1 cellular context compared by ENCODE assay signal in the genomic region with DNA sequence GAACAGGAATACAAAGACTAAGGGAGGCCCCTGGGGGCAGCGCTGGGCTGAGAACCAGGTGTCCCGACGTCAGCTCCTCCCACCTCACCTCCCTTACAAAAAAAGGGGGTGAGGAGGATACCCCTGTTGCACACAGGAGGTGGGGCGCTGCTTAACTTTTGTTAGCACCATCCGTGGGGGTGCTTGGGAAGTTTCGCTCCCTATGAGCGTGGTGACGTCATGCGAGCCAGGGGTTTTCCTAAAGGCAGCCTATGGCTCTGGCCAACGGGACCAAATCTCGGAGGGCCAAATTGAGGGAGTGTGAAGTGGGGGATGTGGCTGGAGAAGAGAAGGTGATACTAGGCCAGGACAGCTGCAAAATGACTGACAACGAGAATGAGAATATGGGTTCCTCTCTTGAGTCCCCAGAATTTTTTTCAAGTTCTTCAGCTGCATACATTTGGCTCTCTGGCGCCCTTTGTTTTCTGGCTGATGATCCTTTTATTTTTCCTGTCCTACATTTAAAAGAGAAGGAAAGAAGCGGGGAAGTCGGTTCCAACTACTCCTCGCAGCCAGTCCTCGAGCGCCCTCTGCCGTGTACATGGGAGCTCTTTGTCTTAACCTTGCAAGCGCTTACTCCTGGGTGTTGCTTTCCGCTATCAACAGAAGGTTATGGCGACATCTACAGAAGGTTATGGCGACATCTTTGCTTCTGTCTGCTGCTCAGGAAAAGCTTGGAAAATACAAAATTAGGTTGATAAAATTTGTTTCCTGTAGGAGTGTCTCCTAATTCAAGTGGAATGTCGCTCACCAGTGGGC.
TF ChIP-seq lines count a peak whose summit lies in the region.

No MANE protein-coding gene starts in this region.

TF ChIP-seq in HepG2, 621 proteins besides CTCF, POLR2A, EP300 and RAD21 (continued from another document):
- TF ChIP-seq, protein P1, sequence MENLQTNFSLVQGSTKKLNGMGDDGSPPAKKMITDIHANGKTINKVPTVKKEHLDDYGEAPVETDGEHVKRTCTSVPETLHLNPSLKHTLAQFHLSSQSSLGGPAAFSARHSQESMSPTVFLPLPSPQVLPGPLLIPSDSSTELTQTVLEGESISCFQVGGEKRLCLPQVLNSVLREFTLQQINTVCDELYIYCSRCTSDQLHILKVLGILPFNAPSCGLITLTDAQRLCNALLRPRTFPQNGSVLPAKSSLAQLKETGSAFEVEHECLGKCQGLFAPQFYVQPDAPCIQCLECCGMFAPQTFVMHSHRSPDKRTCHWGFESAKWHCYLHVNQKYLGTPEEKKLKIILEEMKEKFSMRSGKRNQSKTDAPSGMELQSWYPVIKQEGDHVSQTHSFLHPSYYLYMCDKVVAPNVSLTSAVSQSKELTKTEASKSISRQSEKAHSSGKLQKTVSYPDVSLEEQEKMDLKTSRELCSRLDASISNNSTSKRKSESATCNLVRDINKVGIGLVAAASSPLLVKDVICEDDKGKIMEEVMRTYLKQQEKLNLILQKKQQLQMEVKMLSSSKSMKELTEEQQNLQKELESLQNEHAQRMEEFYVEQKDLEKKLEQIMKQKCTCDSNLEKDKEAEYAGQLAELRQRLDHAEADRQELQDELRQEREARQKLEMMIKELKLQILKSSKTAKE (CRISPR knock-in tag; IDR thresholded peaks at IDR 0.05; ENCODE audit: borderline replicate concordance), result no peak
- TF ChIP-seq, protein P2, sequence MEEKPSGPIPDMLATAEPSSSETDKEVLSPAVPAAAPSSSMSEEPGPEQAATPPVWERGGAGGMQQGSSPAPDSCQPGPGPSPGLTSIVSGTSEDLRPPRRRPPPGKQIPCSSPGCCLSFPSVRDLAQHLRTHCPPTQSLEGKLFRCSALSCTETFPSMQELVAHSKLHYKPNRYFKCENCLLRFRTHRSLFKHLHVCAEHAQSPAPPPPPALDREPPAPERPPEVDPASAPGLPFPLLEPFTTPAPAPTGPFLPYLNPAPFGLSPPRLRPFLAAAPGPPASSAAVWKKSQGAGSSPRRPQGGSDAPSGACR (CRISPR knock-in tag; IDR thresholded peaks at IDR 0.05), result no peak
- TF ChIP-seq MBNL3 (CRISPR knock-in tag; conservative IDR thresholded peaks at IDR 0.05) (no peak), KLF15 (CRISPR knock-in tag; IDR thresholded peaks at IDR 0.05; ENCODE audit: borderline replicate concordance) (no peak), CEBPB (IDR thresholded peaks at IDR 0.05; ENCODE audit: borderline replicate concordance, low read depth, low read length) (0 out of 2 replicates have a peak, but pooled peaks have one; percentile 20), ZNF124 (CRISPR knock-in tag; IDR thresholded peaks at IDR 0.05) (no peak), POLR2G (IDR thresholded peaks at IDR 0.05; ENCODE audit: low read depth, low read length) (no peak), ZNF619 (CRISPR knock-in tag; IDR thresholded peaks at IDR 0.05) (no peak), KDM5B (CRISPR knock-in tag; IDR thresholded peaks at IDR 0.05; ENCODE audit: borderline replicate concordance) (no peak), ZBTB8A (CRISPR knock-in tag; IDR thresholded peaks at IDR 0.05; ENCODE audit: borderline replicate concordance, low read depth) (no peak), IKZF4 (CRISPR knock-in tag; IDR thresholded peaks at IDR 0.05; ENCODE audit: borderline replicate concordance, low read depth, not compliant biosample characterization) (no peak), ZNF468 (CRISPR knock-in tag; IDR thresholded peaks at IDR 0.05) (no peak), ZNF451 (CRISPR knock-in tag; IDR thresholded peaks at IDR 0.05) (no peak), PRPF4 (IDR thresholded peaks at IDR 0.05; ENCODE audit: low read depth, low read length, poor library complexity, severe bottlenecking) (peak; percentile 90), ZNF75D (CRISPR knock-in tag; IDR thresholded peaks at IDR 0.05; ENCODE audit: borderline replicate concordance) (no peak), RFX1 (IDR thresholded peaks at IDR 0.05) (no peak), ZNF383 (CRISPR knock-in tag; IDR thresholded peaks at IDR 0.05; ENCODE audit: borderline replicate concordance) (no peak), ZBTB38 (CRISPR knock-in tag; IDR thresholded peaks at IDR 0.05) (0 out of 2 replicates have a peak, but pooled peaks have one; percentile 29), STAG1 (CRISPR knock-in tag; IDR thresholded peaks at IDR 0.05) (peak; percentile 18; the same call in 1 of the 2 replicates), ZC3H13 (CRISPR knock-in tag; IDR thresholded peaks at IDR 0.05) (no peak), PTBP1 (IDR thresholded peaks at IDR 0.05; ENCODE audit: low read depth, low read length, poor library complexity, severe bottlenecking) (no peak), ZSCAN31 (CRISPR knock-in tag; IDR thresholded peaks at IDR 0.05; ENCODE audit: low read depth) (no peak), ZNF775 (CRISPR knock-in tag; IDR thresholded peaks at IDR 0.05; ENCODE audit: borderline replicate concordance) (no peak)
- TF ChIP-seq, protein P3, sequence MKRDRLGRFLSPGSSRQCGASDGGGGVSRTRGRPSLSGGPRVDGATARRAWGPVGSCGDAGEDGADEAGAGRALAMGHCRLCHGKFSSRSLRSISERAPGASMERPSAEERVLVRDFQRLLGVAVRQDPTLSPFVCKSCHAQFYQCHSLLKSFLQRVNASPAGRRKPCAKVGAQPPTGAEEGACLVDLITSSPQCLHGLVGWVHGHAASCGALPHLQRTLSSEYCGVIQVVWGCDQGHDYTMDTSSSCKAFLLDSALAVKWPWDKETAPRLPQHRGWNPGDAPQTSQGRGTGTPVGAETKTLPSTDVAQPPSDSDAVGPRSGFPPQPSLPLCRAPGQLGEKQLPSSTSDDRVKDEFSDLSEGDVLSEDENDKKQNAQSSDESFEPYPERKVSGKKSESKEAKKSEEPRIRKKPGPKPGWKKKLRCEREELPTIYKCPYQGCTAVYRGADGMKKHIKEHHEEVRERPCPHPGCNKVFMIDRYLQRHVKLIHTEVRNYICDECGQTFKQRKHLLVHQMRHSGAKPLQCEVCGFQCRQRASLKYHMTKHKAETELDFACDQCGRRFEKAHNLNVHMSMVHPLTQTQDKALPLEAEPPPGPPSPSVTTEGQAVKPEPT (CRISPR knock-in tag; IDR thresholded peaks at IDR 0.05; ENCODE audit: low read depth), result no peak
- TF ChIP-seq, protein P4, sequence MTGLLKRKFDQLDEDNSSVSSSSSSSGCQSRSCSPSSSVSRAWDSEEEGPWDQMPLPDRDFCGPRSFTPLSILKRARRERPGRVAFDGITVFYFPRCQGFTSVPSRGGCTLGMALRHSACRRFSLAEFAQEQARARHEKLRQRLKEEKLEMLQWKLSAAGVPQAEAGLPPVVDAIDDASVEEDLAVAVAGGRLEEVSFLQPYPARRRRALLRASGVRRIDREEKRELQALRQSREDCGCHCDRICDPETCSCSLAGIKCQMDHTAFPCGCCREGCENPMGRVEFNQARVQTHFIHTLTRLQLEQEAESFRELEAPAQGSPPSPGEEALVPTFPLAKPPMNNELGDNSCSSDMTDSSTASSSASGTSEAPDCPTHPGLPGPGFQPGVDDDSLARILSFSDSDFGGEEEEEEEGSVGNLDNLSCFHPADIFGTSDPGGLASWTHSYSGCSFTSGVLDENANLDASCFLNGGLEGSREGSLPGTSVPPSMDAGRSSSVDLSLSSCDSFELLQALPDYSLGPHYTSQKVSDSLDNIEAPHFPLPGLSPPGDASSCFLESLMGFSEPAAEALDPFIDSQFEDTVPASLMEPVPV (CRISPR knock-in tag; IDR thresholded peaks at IDR 0.05), result no peak
- TF ChIP-seq, protein P5, sequence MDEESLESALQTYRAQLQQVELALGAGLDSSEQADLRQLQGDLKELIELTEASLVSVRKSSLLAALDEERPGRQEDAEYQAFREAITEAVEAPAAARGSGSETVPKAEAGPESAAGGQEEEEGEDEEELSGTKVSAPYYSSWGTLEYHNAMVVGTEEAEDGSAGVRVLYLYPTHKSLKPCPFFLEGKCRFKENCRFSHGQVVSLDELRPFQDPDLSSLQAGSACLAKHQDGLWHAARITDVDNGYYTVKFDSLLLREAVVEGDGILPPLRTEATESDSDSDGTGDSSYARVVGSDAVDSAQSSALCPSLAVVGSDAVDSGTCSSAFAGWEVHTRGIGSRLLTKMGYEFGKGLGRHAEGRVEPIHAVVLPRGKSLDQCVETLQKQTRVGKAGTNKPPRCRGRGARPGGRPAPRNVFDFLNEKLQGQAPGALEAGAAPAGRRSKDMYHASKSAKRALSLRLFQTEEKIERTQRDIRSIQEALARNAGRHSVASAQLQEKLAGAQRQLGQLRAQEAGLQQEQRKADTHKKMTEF (CRISPR knock-in tag; IDR thresholded peaks at IDR 0.05), result no peak
- TF ChIP-seq, protein P6, sequence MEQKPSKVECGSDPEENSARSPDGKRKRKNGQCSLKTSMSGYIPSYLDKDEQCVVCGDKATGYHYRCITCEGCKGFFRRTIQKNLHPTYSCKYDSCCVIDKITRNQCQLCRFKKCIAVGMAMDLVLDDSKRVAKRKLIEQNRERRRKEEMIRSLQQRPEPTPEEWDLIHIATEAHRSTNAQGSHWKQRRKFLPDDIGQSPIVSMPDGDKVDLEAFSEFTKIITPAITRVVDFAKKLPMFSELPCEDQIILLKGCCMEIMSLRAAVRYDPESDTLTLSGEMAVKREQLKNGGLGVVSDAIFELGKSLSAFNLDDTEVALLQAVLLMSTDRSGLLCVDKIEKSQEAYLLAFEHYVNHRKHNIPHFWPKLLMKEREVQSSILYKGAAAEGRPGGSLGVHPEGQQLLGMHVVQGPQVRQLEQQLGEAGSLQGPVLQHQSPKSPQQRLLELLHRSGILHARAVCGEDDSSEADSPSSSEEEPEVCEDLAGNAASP (CRISPR knock-in tag; IDR thresholded peaks at IDR 0.05; ENCODE audit: borderline replicate concordance), result no peak
- TF ChIP-seq, protein P7, sequence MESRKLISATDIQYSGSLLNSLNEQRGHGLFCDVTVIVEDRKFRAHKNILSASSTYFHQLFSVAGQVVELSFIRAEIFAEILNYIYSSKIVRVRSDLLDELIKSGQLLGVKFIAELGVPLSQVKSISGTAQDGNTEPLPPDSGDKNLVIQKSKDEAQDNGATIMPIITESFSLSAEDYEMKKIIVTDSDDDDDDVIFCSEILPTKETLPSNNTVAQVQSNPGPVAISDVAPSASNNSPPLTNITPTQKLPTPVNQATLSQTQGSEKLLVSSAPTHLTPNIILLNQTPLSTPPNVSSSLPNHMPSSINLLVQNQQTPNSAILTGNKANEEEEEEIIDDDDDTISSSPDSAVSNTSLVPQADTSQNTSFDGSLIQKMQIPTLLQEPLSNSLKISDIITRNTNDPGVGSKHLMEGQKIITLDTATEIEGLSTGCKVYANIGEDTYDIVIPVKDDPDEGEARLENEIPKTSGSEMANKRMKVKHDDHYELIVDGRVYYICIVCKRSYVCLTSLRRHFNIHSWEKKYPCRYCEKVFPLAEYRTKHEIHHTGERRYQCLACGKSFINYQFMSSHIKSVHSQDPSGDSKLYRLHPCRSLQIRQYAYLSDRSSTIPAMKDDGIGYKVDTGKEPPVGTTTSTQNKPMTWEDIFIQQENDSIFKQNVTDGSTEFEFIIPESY (CRISPR knock-in tag; IDR thresholded peaks at IDR 0.05), result peak; percentile 92
TF ChIP-seq in HepG2: peak in this region for 8.
